ENCODE assay signal across 28 cellular contexts in genomic region chr3:126944089-126944965, GRCh38. TPM values are rescaled to one million over a fixed set of nuclear protein-coding genes. Genes with fewer than 3 reads are reported as not detected.
A peak's percentile ranks its signal among the peaks of the same experiment; 100 is the strongest.
DNase-seq lines count a peak whose midpoint lies in the region; ATAC-seq and TF ChIP-seq lines count a peak whose summit lies in the region.
"Had no signal": no experiment of that assay in that cellular context is flagged by ENCODE, and none has a peak within 500 bp of the region (broad histone marks: within the 10 kb centered on the region; RNA-seq: fewer than 3 reads in every experiment).

No MANE protein-coding gene starts in this region.

- H3K4ac ChIP-seq in H9 (ENCODE audit: low read depth, low read length) = no peak overlapping the region
- peak overlapping the region in 1 of 2 experiments; percentile 61 for H3K4ac ChIP-seq in mesenchymal stem cell (ENCODE audit: low read depth in 1 of 2, low read length in 2 of 2)

- ATAC-seq in RWPE2 (ENCODE audit: low read depth) = no peak
- peak; percentile 49 to 71 for ATAC-seq in stimulated activated naive B cell treated with anti-CD40 and anti-IgM and Interleukin-4, amounts not matched to agents 10 μg/mL and 1 μg/mL and 100 μg/mL, for 72 hours (replicated peaks)
- ATAC-seq: effector memory CD8-positive, alpha-beta T cell; psoas muscle had no signal

- H3K9ac ChIP-seq in H9 (ENCODE audit: extremely low read depth, insufficient read length, low read length) (no peak overlapping the region), mesenchymal stem cell (ENCODE audit: low read length) (no peak overlapping the region)
- H3K9ac ChIP-seq: BLaER1 treated with 17β-estradiol and CSF1 and Interleukin-3, amounts not matched to agents 10 nM and 100 nM had no signal

- no peak for TF ChIP-seq CTCF in H9 (conservative IDR thresholded peaks at IDR 0.05)
- no peak for TF ChIP-seq CTCF in RWPE2 (IDR thresholded peaks at IDR 0.05; ENCODE audit: poor library complexity, severe bottlenecking)

- no peak overlapping the region for H2BK15ac ChIP-seq in H9 (ENCODE audit: low read depth, low read length)
- no peak overlapping the region for H2BK15ac ChIP-seq in mesenchymal stem cell (ENCODE audit: low read depth, poor library complexity, severe bottlenecking)

- H2BK12ac ChIP-seq in H9 (ENCODE audit: insufficient read length, low read depth, low read length) (no peak overlapping the region), mesenchymal stem cell (ENCODE audit: low read length in 2 of 2) (peak overlapping the region in 1 of 2 experiments; percentile 10)

- H2BK5ac ChIP-seq in H9 (ENCODE audit: insufficient read length, low read length) (no peak overlapping the region), mesenchymal stem cell (ENCODE audit: low read depth, low read length, poor library complexity, severe bottlenecking) (no peak overlapping the region)

- H3K4me2 ChIP-seq in H9 (ENCODE audit: insufficient read depth, insufficient read length, low read length) = no peak overlapping the region
- H3K4me2 ChIP-seq in mesenchymal stem cell (ENCODE audit: low read length, poor library complexity, severe bottlenecking) = no peak overlapping the region

- H3K23me2 ChIP-seq in H9 (ENCODE audit: insufficient read length, low read depth, low read length, poor library complexity, severe bottlenecking) = no peaks in the 10 kb centered on the region

- H3K56ac ChIP-seq in H9 (ENCODE audit: insufficient read length, low read depth, low read length) = no peak overlapping the region

- WGBS in H9 (ENCODE audit: extremely low coverage, insufficient read length, low lambda C conversion rate) = no CpG with 5 or more reads among the region's 12 CpGs
- 94% methylated on average over 11 of the region's 12 CpGs for WGBS in mesenchymal stem cell

- H3T11ph ChIP-seq in H9 (ENCODE audit: low read length) = no peak overlapping the region

- no peaks in the 10 kb centered on the region; a peak in 2 of 7 replicates for H3K36me3 Mint-ChIP-seq in H9 (ENCODE audit: insufficient read depth in 1 of 3, low read depth in 3 of 3)
- peaks cover 17 to 33% of the 10 kb centered on the region in 2 donors for H3K36me3 Mint-ChIP-seq in stimulated activated naive B cell treated with anti-CD40 and anti-IgM and Interleukin-4, amounts not matched to agents 10 μg/mL and 1 μg/mL and 100 μg/mL, for 72 hours
- no peaks in the 10 kb centered on the region for H3K36me3 Mint-ChIP-seq in activated CD4-positive, alpha-beta memory T cell treated with anti-CD3 and anti-CD28 coated beads, Interleukin-2, amount 10 ng/mL, durations not matched to agents 7 days and 5 days (ENCODE audit: low read depth)

- H3K14ac ChIP-seq in H9 (ENCODE audit: insufficient read depth, low read length) (no peak overlapping the region; the same call in 1 of the 2 replicates), mesenchymal stem cell (ENCODE audit: low read length in 2 of 2) (peak overlapping the region in 1 of 2 experiments; percentile 68)

- POLR2A ChIA-PET in activated CD4-positive, alpha-beta memory T cell treated with anti-CD3 and anti-CD28 coated beads, Interleukin-2, amount 10 ng/mL, durations not matched to agents 7 days and 5 days (lab: Charles Lee) = no interaction called here

- no peaks in the 10 kb centered on the region for H3K9me3 Mint-ChIP-seq in H9
- no peaks in the 10 kb centered on the region for H3K9me3 Mint-ChIP-seq in stimulated activated naive B cell treated with anti-CD40 and anti-IgM and Interleukin-4, amounts not matched to agents 10 μg/mL and 1 μg/mL and 100 μg/mL, for 72 hours
- no peaks in the 10 kb centered on the region for H3K9me3 Mint-ChIP-seq in activated CD4-positive, alpha-beta memory T cell treated with anti-CD3 and anti-CD28 coated beads, Interleukin-2, amount 10 ng/mL, durations not matched to agents 7 days and 5 days
- H3K9me3 Mint-ChIP-seq: activated T-cell treated with anti-CD3 and anti-CD28 coated beads, Interleukin-2, amount 50 U/mL, for 24 hours; effector memory CD8-positive, alpha-beta T cell; mesothelial cell of epicardium; T-helper 2 cell treated with Interferon-gamma antibody and Interleukin-4, amounts not matched to agents 5 μg/mL and 100 μg/mL, for 36 hours had no signal

- H3K36me3 ChIP-seq in RWPE2 (ENCODE audit: low read depth) (no peaks in the 10 kb centered on the region), mesenchymal stem cell (ENCODE audit: control insufficient read depth in 1 of 2, insufficient read depth in 2 of 2, low read depth in 1 of 2, low read length in 2 of 2) (peaks cover 0 to 14% of the 10 kb centered on the region in 2 experiments)
- H3K36me3 ChIP-seq: cardiac muscle cell, heart left ventricle, vagina had no signal

- no peak overlapping the region for H3K4me3 ChIP-seq in RWPE2 (ENCODE audit: severe bottlenecking)
- H3K4me3 ChIP-seq in mesenchymal stem cell (ENCODE audit: insufficient read depth in 1 of 2, low read depth in 1 of 2, low read length in 2 of 2) = no peak overlapping the region
- H3K4me3 ChIP-seq: BLaER1 treated with 17β-estradiol and CSF1 and Interleukin-3, amounts not matched to agents 10 nM and 100 nM; cardiac muscle cell; coronary artery; heart left ventricle; psoas muscle; testis; vagina had no signal

- peaks cover 0 to 12% of the 10 kb centered on the region in 2 experiments; a peak in 2 of 4 replicates for H3K4me1 Mint-ChIP-seq in H9
- H3K4me1 Mint-ChIP-seq in stimulated activated naive B cell treated with anti-CD40 and anti-IgM and Interleukin-4, amounts not matched to agents 10 μg/mL and 1 μg/mL and 100 μg/mL, for 72 hours = peaks cover 19 to 37% of the 10 kb centered on the region in 2 donors
- H3K4me1 Mint-ChIP-seq in activated CD4-positive, alpha-beta memory T cell treated with anti-CD3 and anti-CD28 coated beads, Interleukin-2, amount 10 ng/mL, durations not matched to agents 7 days and 5 days = peaks cover 13% of the 10 kb centered on the region
- H3K4me1 Mint-ChIP-seq: mesothelial cell of epicardium had no signal

- H4K8ac ChIP-seq in H9 (replicated peaks; ENCODE audit: insufficient read length, low read depth, low read length) (no peak overlapping the region), mesenchymal stem cell (ENCODE audit: low read length) (peak overlapping the region; percentile 38)

- H2BK20ac ChIP-seq in H9 (ENCODE audit: low read depth, low read length, poor library complexity, severe bottlenecking) = no peak overlapping the region

- H3K27ac ChIP-seq in H9 (ENCODE audit: insufficient read length, low read depth, low read length) = no peak overlapping the region
- no peak overlapping the region for H3K27ac ChIP-seq in RWPE2 (ENCODE audit: poor library complexity, severe bottlenecking)
- no peak overlapping the region for H3K27ac ChIP-seq in mesenchymal stem cell (ENCODE audit: low read length, poor library complexity, severe bottlenecking)
- H3K27ac ChIP-seq: BLaER1 treated with 17β-estradiol and CSF1 and Interleukin-3, amounts not matched to agents 10 nM and 100 nM; cardiac muscle cell; coronary artery; heart left ventricle; psoas muscle; testis; vagina had no signal

- H3K27me3 ChIP-seq in H9 (ENCODE audit: insufficient read depth, low read length) (no peaks in the 10 kb centered on the region), RWPE2 (ENCODE audit: insufficient read depth, poor library complexity, severe bottlenecking) (no peaks in the 10 kb centered on the region), mesenchymal stem cell (ENCODE audit: control insufficient read depth in 1 of 2, insufficient read depth in 1 of 2, low read length in 2 of 2) (no peaks in the 10 kb centered on the region)
- H3K27me3 ChIP-seq: cardiac muscle cell, heart left ventricle, testis, vagina had no signal

- H4K5ac ChIP-seq in H9 (ENCODE audit: insufficient read length, low read depth, low read length) = no peak overlapping the region

- peak overlapping the region in 2 of 3 experiments; percentile 10 to 85; a peak in 3 of 7 replicates for H3K27ac Mint-ChIP-seq in H9
- peak overlapping the region; percentile 4 for H3K27ac Mint-ChIP-seq in stimulated activated naive B cell treated with anti-CD40 and anti-IgM and Interleukin-4, amounts not matched to agents 10 μg/mL and 1 μg/mL and 100 μg/mL, for 72 hours
- H3K27ac Mint-ChIP-seq in activated CD4-positive, alpha-beta memory T cell treated with anti-CD3 and anti-CD28 coated beads, Interleukin-2, amount 10 ng/mL, durations not matched to agents 7 days and 5 days = no peak overlapping the region
- H3K27ac Mint-ChIP-seq: activated T-cell treated with anti-CD3 and anti-CD28 coated beads, Interleukin-2, amount 50 U/mL, for 24 hours; mesothelial cell of epicardium; T-helper 2 cell treated with Interferon-gamma antibody and Interleukin-4, amounts not matched to agents 5 μg/mL and 100 μg/mL, for 36 hours had no signal

- no peaks in the 10 kb centered on the region for H3K79me2 ChIP-seq in H9 (ENCODE audit: insufficient read depth, low read length)

- no peaks in the 10 kb centered on the region for H3K9me3 ChIP-seq in H9 (ENCODE audit: control insufficient read depth, low read depth, low read length)
- no peaks in the 10 kb centered on the region for H3K9me3 ChIP-seq in RWPE2 (ENCODE audit: severe bottlenecking)
- no peaks in the 10 kb centered on the region for H3K9me3 ChIP-seq in mesenchymal stem cell (ENCODE audit: control insufficient read depth, low read length)
- H3K9me3 ChIP-seq: BLaER1 treated with 17β-estradiol and CSF1 and Interleukin-3, amounts not matched to agents 10 nM and 100 nM; heart left ventricle; psoas muscle; testis; vagina had no signal

- H2AFZ ChIP-seq in H9 (ENCODE audit: low read length) (no peak overlapping the region), mesenchymal stem cell (ENCODE audit: low read depth, low read length) (no peak overlapping the region)

- H3K79me1 ChIP-seq in H9 (ENCODE audit: insufficient read depth, low read depth, low read length, poor library complexity, severe bottlenecking) = no peaks in the 10 kb centered on the region
- H3K79me1 ChIP-seq in mesenchymal stem cell (replicated peaks; ENCODE audit: low read length, poor library complexity, severe bottlenecking) = no peaks in the 10 kb centered on the region

- H4K91ac ChIP-seq in H9 (ENCODE audit: insufficient read length, low read depth, low read length) (no peak overlapping the region), mesenchymal stem cell (ENCODE audit: low read length) (peak overlapping the region; percentile 79)

- CTCF ChIA-PET in activated CD4-positive, alpha-beta memory T cell treated with anti-CD3 and anti-CD28 coated beads, Interleukin-2, amount 10 ng/mL, durations not matched to agents 7 days and 5 days (lab: Charles Lee) = no interaction called here

- H3K4me3 Mint-ChIP-seq in H9 = no peak overlapping the region
- H3K4me3 Mint-ChIP-seq in stimulated activated naive B cell treated with anti-CD40 and anti-IgM and Interleukin-4, amounts not matched to agents 10 μg/mL and 1 μg/mL and 100 μg/mL, for 72 hours = no peak overlapping the region
- no peak overlapping the region for H3K4me3 Mint-ChIP-seq in activated CD4-positive, alpha-beta memory T cell treated with anti-CD3 and anti-CD28 coated beads, Interleukin-2, amount 10 ng/mL, durations not matched to agents 7 days and 5 days
- H3K4me3 Mint-ChIP-seq: activated T-cell treated with anti-CD3 and anti-CD28 coated beads, Interleukin-2, amount 50 U/mL, for 24 hours; effector memory CD8-positive, alpha-beta T cell; mesothelial cell of epicardium; T-helper 2 cell treated with Interferon-gamma antibody and Interleukin-4, amounts not matched to agents 5 μg/mL and 100 μg/mL, for 36 hours had no signal

- H3K4me1 ChIP-seq in H9 (ENCODE audit: insufficient read depth, low read length) (no peaks in the 10 kb centered on the region), RWPE2 (ENCODE audit: insufficient read depth, poor library complexity, severe bottlenecking) (no peaks in the 10 kb centered on the region), mesenchymal stem cell (ENCODE audit: control insufficient read depth, insufficient read depth, low read depth, low read length) (peaks cover 6% of the 10 kb centered on the region)
- H3K4me1 ChIP-seq: testis had no signal

- H3K23ac ChIP-seq in H9 (ENCODE audit: insufficient read length, low read depth, low read length) = no peak overlapping the region
- peak overlapping the region in 1 of 2 experiments; percentile 74 for H3K23ac ChIP-seq in mesenchymal stem cell (ENCODE audit: low read length in 2 of 2)

- H3K27me3 Mint-ChIP-seq in H9 (ENCODE audit: low read depth) = no peaks in the 10 kb centered on the region
- peaks cover 0 to 3% of the 10 kb centered on the region in 2 donors for H3K27me3 Mint-ChIP-seq in stimulated activated naive B cell treated with anti-CD40 and anti-IgM and Interleukin-4, amounts not matched to agents 10 μg/mL and 1 μg/mL and 100 μg/mL, for 72 hours
- H3K27me3 Mint-ChIP-seq in activated CD4-positive, alpha-beta memory T cell treated with anti-CD3 and anti-CD28 coated beads, Interleukin-2, amount 10 ng/mL, durations not matched to agents 7 days and 5 days = no peaks in the 10 kb centered on the region
- H3K27me3 Mint-ChIP-seq: activated T-cell treated with anti-CD3 and anti-CD28 coated beads, Interleukin-2, amount 50 U/mL, for 24 hours; effector memory CD8-positive, alpha-beta T cell had no signal

- no peaks in the 10 kb centered on the region for H4K20me1 ChIP-seq in H9 (ENCODE audit: control insufficient read depth, insufficient read depth, insufficient read length)

- DNase-seq in H9 = no peak
- peak; percentile 49 for DNase-seq in RWPE2 (ENCODE audit: low spot score)
- DNase-seq in mesenchymal stem cell = no peak
- DNase-seq in stimulated activated naive B cell treated with anti-CD40 and anti-IgM and Interleukin-4, amounts not matched to agents 10 μg/mL and 1 μg/mL and 100 μg/mL, for 72 hours = no peak
- DNase-seq in activated CD4-positive, alpha-beta memory T cell treated with anti-CD3 and anti-CD28 coated beads, Interleukin-2, amount 10 ng/mL, durations not matched to agents 7 days and 5 days = no peak
- DNase-seq in DMS 273 (lab: John Stamatoyannopoulos, UW; ENCODE audit: unreplicated experiment) = no peak
- DNase-seq in dermis blood vessel endothelial cell = no peak
- DNase-seq: activated gamma-delta T cell treated with Interleukin-2 at 50 U/mL for 16 hours; activated T-cell treated with anti-CD3 and anti-CD28 coated beads, Interleukin-2, amount 50 U/mL, for 24 hours; DMS53; effector memory CD8-positive, alpha-beta T cell; Kasumi-1; NCI-H1417 treated with DMSO at 0.1 percent for 48 hours; NCI-H2029 treated with DMSO at 0.1 percent for 48 hours; NCI-H2227 treated with DMSO at 0.1 percent for 48 hours; NCI-H526; occipital lobe; psoas muscle; SHP77 treated with DMSO at 0.1 percent for 48 hours; stimulated activated naive CD4-positive, alpha-beta T cell treated with Interleukin-2 at 50 U/mL for 16 hours; testis had no signal

- H2BK120ac ChIP-seq in H9 (ENCODE audit: low read depth, low read length, poor library complexity, severe bottlenecking) (no peak overlapping the region), mesenchymal stem cell (ENCODE audit: low read depth, low read length) (no peak overlapping the region)

- H3K18ac ChIP-seq in H9 (ENCODE audit: insufficient read length, low read depth, low read length) (no peak overlapping the region), mesenchymal stem cell (ENCODE audit: low read depth in 1 of 2, low read length in 2 of 2) (peak overlapping the region in 1 of 2 experiments; percentile 11)

- H2AK5ac ChIP-seq in H9 (ENCODE audit: insufficient read length, low read length) (no peak overlapping the region), mesenchymal stem cell (ENCODE audit: low read length, severe bottlenecking) (peak overlapping the region; percentile 41)

RNA-seq across cellular contexts. Expression of gene PLXNA1, which starts 38.6 kb away (rescaled TPM):
- total RNA-seq in H9 (2021) = 39.6 and 42.1 TPM in 2 replicates
- 51.0 TPM for polyA plus RNA-seq in mesenchymal stem cell (2013, experiment 1 of 2)
- polyA plus RNA-seq in mesenchymal stem cell (2013, experiment 2 of 2) = 49.9 TPM
- 1 to 10 TPM; 6.5 to 7.4 TPM for total RNA-seq in activated CD4-positive, alpha-beta memory T cell treated with anti-CD3 and anti-CD28 coated beads, Interleukin-2, amount 10 ng/mL, durations not matched to agents 7 days and 5 days
- 21.4 and 25.7 TPM in 2 replicates for total RNA-seq in dermis blood vessel endothelial cell
